Comparison of ENCODE assay signal across 11 cellular contexts in the genomic region with DNA sequence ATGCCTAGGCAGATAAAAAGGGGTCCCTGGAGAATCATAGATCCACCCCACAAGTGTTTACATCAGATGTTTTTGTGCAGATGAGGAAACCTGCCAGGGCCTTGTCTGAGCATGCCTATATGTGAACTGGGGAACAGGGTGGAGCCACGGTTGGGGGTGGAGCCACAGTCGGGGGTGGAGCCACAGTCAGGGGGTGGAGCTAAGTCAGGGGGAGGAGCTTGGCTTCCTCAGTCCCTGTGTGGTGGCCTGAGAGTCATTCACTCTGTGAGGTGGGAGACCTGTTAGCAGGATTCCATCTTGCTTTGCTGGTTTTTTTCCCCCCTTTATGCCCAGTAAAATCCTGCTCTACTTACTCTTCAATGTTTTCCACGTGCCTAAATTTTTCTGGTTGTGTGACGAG. TPM values are rescaled to one million over a fixed set of nuclear protein-coding genes. Genes with fewer than 3 reads are reported as not detected.
DNase-seq lines count a peak whose midpoint lies in the region; ATAC-seq lines count a peak whose summit lies in the region.
"Had no signal": no experiment of that assay in that cellular context is flagged by ENCODE, and none has a peak within 500 bp of the region (broad histone marks: within the 10 kb centered on the region; RNA-seq: fewer than 3 reads in every experiment).

No MANE protein-coding gene starts in this region.

- H3K36me3 Mint-ChIP-seq in activated naive CD4-positive, alpha-beta T cell treated with anti-CD3 and anti-CD28 coated beads, Interleukin-2, amount 50 U/mL, for 72 hours, result peaks cover 0 to 6% of the 10 kb centered on the region in 2 donors

- H3K36me3 ChIP-seq in skeletal muscle tissue (ENCODE audit: control insufficient read depth in 3 of 3, insufficient read depth in 3 of 3, low read length in 3 of 3), result no peaks in the 10 kb centered on the region

- H3K27ac ChIP-seq in skeletal muscle tissue (ENCODE audit: low read depth, low read length), result peak overlapping the region; percentile 64
- H3K27ac ChIP-seq: HL-60 had no signal

- H3K4me3 ChIP-seq in skeletal muscle tissue (ENCODE audit: low read length in 3 of 3), result no peak overlapping the region

- no peaks in the 10 kb centered on the region for H3K27me3 ChIP-seq in skeletal muscle tissue (ENCODE audit: control insufficient read depth in 3 of 3, insufficient read depth in 3 of 3, low read length in 3 of 3)

- no peaks in the 10 kb centered on the region for H3K4me1 ChIP-seq in skeletal muscle tissue (ENCODE audit: control insufficient read depth in 3 of 3, insufficient read depth in 3 of 3, low read length in 3 of 3)

- no peaks in the 10 kb centered on the region for H3K9me3 ChIP-seq in skeletal muscle tissue (ENCODE audit: control insufficient read depth in 3 of 3, low read length in 3 of 3)

- H3K9me3 Mint-ChIP-seq in activated naive CD4-positive, alpha-beta T cell treated with anti-CD3 and anti-CD28 coated beads, Interleukin-2, amount 50 U/mL, for 72 hours, result peaks cover 0 to 7% of the 10 kb centered on the region in 2 donors

- ATAC-seq in GM19351 (IDR thresholded peaks at IDR 0.05; ENCODE audit: unreplicated experiment), result peak; percentile 84
- peak; percentile 46 to 47 for ATAC-seq in activated naive CD4-positive, alpha-beta T cell treated with anti-CD3 and anti-CD28 coated beads, Interleukin-2, amount 50 U/mL, for 72 hours
- ATAC-seq in GM18519 (IDR thresholded peaks at IDR 0.05; ENCODE audit: low FRiP score, unreplicated experiment), result no peak

- DNase-seq in KBM-7, result peak; percentile 63
- DNase-seq in activated naive CD4-positive, alpha-beta T cell treated with anti-CD3 and anti-CD28 coated beads, Interleukin-2, amount 50 U/mL, for 72 hours (ENCODE audit: low spot score in 2 of 2), result peak in 1 of 2 donors; percentile 27
- no peak for DNase-seq in hepatic stellate cell (ENCODE audit: low spot score)
- DNase-seq in occipital lobe (lab: John Stamatoyannopoulos, UW), result no peak
- DNase-seq in NCI-H446 (lab: John Stamatoyannopoulos, UW), result no peak
- DNase-seq: amniotic stem cell, RPMI8226 had no signal

- H3K9ac ChIP-seq in skeletal muscle tissue (ENCODE audit: low read depth in 1 of 3, low read length in 3 of 3), result no peak overlapping the region

- in situ Hi-C loops in KBM-7 (cut with MboI; ENCODE audit: low pct_unique_long_range_greater_than_20kb, low sequenced_read_pairs), result no loop called here

- no peak overlapping the region for H3K27ac Mint-ChIP-seq in activated naive CD4-positive, alpha-beta T cell treated with anti-CD3 and anti-CD28 coated beads, Interleukin-2, amount 50 U/mL, for 72 hours

RNA-seq across cellular contexts. Expression of a gene that starts 57.8 kb away (rescaled TPM):
- total RNA-seq in activated naive CD4-positive, alpha-beta T cell treated with anti-CD3 and anti-CD28 coated beads, Interleukin-2, amount 50 U/mL, for 72 hours, result 10 to 100 TPM; 45.0 to 74.1 TPM
- 44.9 TPM for total RNA-seq in skeletal muscle tissue
- total RNA-seq in occipital lobe, result 5.8 TPM
